Comparison of ENCODE assay signal across 10 cellular contexts in the genomic region with DNA sequence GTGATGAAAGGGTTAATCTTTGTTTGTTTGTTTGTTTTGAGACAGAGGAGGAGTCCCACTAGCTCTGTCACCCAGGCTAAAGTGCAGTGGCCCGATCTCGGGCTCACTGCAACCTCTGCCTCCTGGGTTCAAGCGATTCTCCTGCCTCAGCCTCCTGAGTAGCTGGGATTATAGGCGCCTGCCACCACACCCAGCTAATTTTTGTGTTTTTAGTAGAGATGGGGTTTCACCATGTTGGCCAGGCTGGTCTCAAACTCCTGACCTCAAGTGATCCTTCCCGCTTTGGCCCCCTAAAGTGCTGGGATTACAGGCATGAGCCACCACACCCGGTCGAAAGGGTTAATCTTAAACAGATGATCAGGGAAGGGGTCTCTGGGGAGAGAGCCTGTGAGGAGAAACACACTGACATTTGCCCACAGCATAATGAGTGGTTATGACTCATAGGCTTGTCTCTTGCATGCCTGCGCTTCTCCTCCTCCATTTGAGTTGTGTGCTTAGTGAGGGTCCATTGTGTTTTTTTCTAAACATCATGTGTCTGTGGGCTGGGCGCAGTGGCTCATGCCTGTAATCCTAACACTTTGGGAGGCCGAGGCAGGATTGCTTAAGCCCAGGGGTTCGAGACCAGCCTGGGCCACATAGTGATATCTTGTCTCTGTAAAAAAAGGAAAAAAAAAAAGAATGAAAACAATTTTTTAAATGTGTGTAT. TPM values are rescaled to one million over a fixed set of nuclear protein-coding genes. Genes with fewer than 3 reads are reported as not detected.
DNase-seq lines count a peak whose midpoint lies in the region; ATAC-seq, FAIRE-seq and TF ChIP-seq lines count a peak whose summit lies in the region.
"Not testable (repeated sequence)": the region's sequence is repeated elsewhere in the genome, so short reads cannot be mapped to it uniquely, and the experiment has no call there.
"Had no signal": no experiment of that assay in that cellular context is flagged by ENCODE, and none has a peak within 500 bp of the region (broad histone marks: within the 10 kb centered on the region; RNA-seq: fewer than 3 reads in every experiment).

No MANE protein-coding gene starts in this region.

- H3K4me3 ChIP-seq in endothelial cell of umbilical vein (replicated peaks in 1 of 3; ENCODE audit: insufficient read depth in 1 of 3, low read depth in 1 of 3, low read length in 3 of 3), result not testable (repeated sequence)

- not testable (repeated sequence) for H3K4ac ChIP-seq in H9 (ENCODE audit: low read depth, low read length)

- H4K91ac ChIP-seq in H9 (ENCODE audit: insufficient read length, low read depth, low read length), result not testable (repeated sequence)

- not testable (repeated sequence) for H2AK5ac ChIP-seq in H9 (ENCODE audit: insufficient read length, low read length)

- not testable (repeated sequence) for H3K9ac ChIP-seq in H9 (ENCODE audit: extremely low read depth, insufficient read length, low read length); endothelial cell of umbilical vein (replicated peaks; ENCODE audit: extremely low read depth, insufficient read depth, low read length)

- not testable (repeated sequence) for H3K9me3 ChIP-seq in H9 (ENCODE audit: control insufficient read depth, low read depth, low read length); endothelial cell of umbilical vein (replicated peaks; ENCODE audit: control insufficient read depth, insufficient read depth, low read length)

- not testable (repeated sequence) for H4K20me1 ChIP-seq in H9 (ENCODE audit: control insufficient read depth, insufficient read depth, insufficient read length); endothelial cell of umbilical vein (replicated peaks; ENCODE audit: control insufficient read depth, extremely low read depth, insufficient read depth, low read length)

- H3K4me1 Mint-ChIP-seq in H9, result peaks cover 19 to 22% of the 10 kb centered on the region in 2 experiments
- peaks cover 15% of the 10 kb centered on the region for H3K4me1 Mint-ChIP-seq in activated naive CD4-positive, alpha-beta T cell treated with anti-CD3 and anti-CD28 coated beads, Interleukin-2, amount 10 ng/mL, durations not matched to agents 7 days and 5 days
- H3K4me1 Mint-ChIP-seq in stimulated activated effector memory CD8-positive, alpha-beta T cell treated with anti-CD3 and anti-CD28 coated beads, Interleukin-12 subunit alpha, Interleukin-12 subunit beta, amount 100 ng/mL, for 72 hours, result peaks cover 20% of the 10 kb centered on the region

- H4K8ac ChIP-seq in H9 (replicated peaks; ENCODE audit: insufficient read length, low read depth, low read length), result not testable (repeated sequence)

- H3K56ac ChIP-seq in H9 (ENCODE audit: insufficient read length, low read depth, low read length), result not testable (repeated sequence)

- H3K36me3 Mint-ChIP-seq in H9 (ENCODE audit: insufficient read depth in 1 of 3, low read depth in 3 of 3); activated naive CD4-positive, alpha-beta T cell treated with anti-CD3 and anti-CD28 coated beads, Interleukin-2, amount 10 ng/mL, durations not matched to agents 7 days and 5 days; stimulated activated effector memory CD8-positive, alpha-beta T cell treated with anti-CD3 and anti-CD28 coated beads, Interleukin-12 subunit alpha, Interleukin-12 subunit beta, amount 100 ng/mL, for 72 hours: not testable (repeated sequence)

- not testable (repeated sequence) for H3K4me1 ChIP-seq in H9 (ENCODE audit: insufficient read depth, low read length); endothelial cell of umbilical vein (ENCODE audit: control insufficient read depth, extremely low read depth, insufficient read depth, low read length)

- not testable (repeated sequence) for H3K79me1 ChIP-seq in H9 (ENCODE audit: insufficient read depth, low read depth, low read length, poor library complexity, severe bottlenecking)

- peak overlapping the region in 1 of 3 experiments; percentile 65; a peak in 1 of 7 replicates for H3K27ac Mint-ChIP-seq in H9
- not testable (repeated sequence) for H3K27ac Mint-ChIP-seq in activated naive CD4-positive, alpha-beta T cell treated with anti-CD3 and anti-CD28 coated beads, Interleukin-2, amount 10 ng/mL, durations not matched to agents 7 days and 5 days; stimulated activated effector memory CD8-positive, alpha-beta T cell treated with anti-CD3 and anti-CD28 coated beads, Interleukin-12 subunit alpha, Interleukin-12 subunit beta, amount 100 ng/mL, for 72 hours

- H3K23me2 ChIP-seq in H9 (ENCODE audit: insufficient read length, low read depth, low read length, poor library complexity, severe bottlenecking), result not testable (repeated sequence)

- H2BK12ac ChIP-seq in H9 (ENCODE audit: insufficient read length, low read depth, low read length), result not testable (repeated sequence)

- not testable (repeated sequence) for H3K14ac ChIP-seq in H9 (ENCODE audit: insufficient read depth, low read length)

- intact Hi-C loops in endothelial cell of umbilical vein (cut with micrococcal nuclease), result loop anchor here (2.0 kb wide), 1 partner anchor 79 kb away; no protein-coding TSS in a partner anchor

- not testable (repeated sequence) for H2BK120ac ChIP-seq in H9 (ENCODE audit: low read depth, low read length, poor library complexity, severe bottlenecking)

- not testable (repeated sequence) for TF ChIP-seq CTCF in H9 (conservative IDR thresholded peaks at IDR 0.05); endothelial cell of umbilical vein (IDR thresholded peaks at IDR 0.05; ENCODE audit: extremely low read depth in 1 of 2, insufficient read depth in 1 of 2, low read depth in 1 of 2, low read length in 2 of 2)

- H3K27me3 ChIP-seq in H9 (ENCODE audit: insufficient read depth, low read length); endothelial cell of umbilical vein (ENCODE audit: control insufficient read depth in 2 of 2, insufficient read depth in 2 of 2, low read length in 2 of 2): not testable (repeated sequence)

- H3K9me3 Mint-ChIP-seq in H9; activated naive CD4-positive, alpha-beta T cell treated with anti-CD3 and anti-CD28 coated beads, Interleukin-2, amount 10 ng/mL, durations not matched to agents 7 days and 5 days; stimulated activated effector memory CD8-positive, alpha-beta T cell treated with anti-CD3 and anti-CD28 coated beads, Interleukin-12 subunit alpha, Interleukin-12 subunit beta, amount 100 ng/mL, for 72 hours: not testable (repeated sequence)

- not testable (repeated sequence) for H3K9me1 ChIP-seq in endothelial cell of umbilical vein (replicated peaks; ENCODE audit: control insufficient read depth, extremely low read depth, insufficient read depth, low read length)

- CTCF ChIA-PET in activated naive CD4-positive, alpha-beta T cell treated with anti-CD3 and anti-CD28 coated beads, Interleukin-2, amount 10 ng/mL, durations not matched to agents 7 days and 5 days (lab: Charles Lee), result interaction anchor here (0.9 to 1.0 kb wide), 2 partner anchors 21 to 46 kb away, joined by 3 read pairs; no protein-coding TSS in a partner anchor
- CTCF ChIA-PET in endothelial cell of umbilical vein (lab: Charles Lee), result not testable (repeated sequence)

- not testable (repeated sequence) for H3T11ph ChIP-seq in H9 (ENCODE audit: low read length)

- not testable (repeated sequence) for ATAC-seq in stimulated activated effector memory CD8-positive, alpha-beta T cell treated with anti-CD3 and anti-CD28 coated beads, Interleukin-12 subunit alpha, Interleukin-12 subunit beta, amount 100 ng/mL, for 72 hours

- H3K27me3 Mint-ChIP-seq in H9 (ENCODE audit: low read depth); activated naive CD4-positive, alpha-beta T cell treated with anti-CD3 and anti-CD28 coated beads, Interleukin-2, amount 10 ng/mL, durations not matched to agents 7 days and 5 days: not testable (repeated sequence)

- not testable (repeated sequence) for H4K5ac ChIP-seq in H9 (ENCODE audit: insufficient read length, low read depth, low read length)

- not testable (repeated sequence) for H3K79me2 ChIP-seq in H9 (ENCODE audit: insufficient read depth, low read length)
- peaks cover 15% of the 10 kb centered on the region for H3K79me2 ChIP-seq in endothelial cell of umbilical vein (ENCODE audit: control insufficient read depth, insufficient read depth, low read length)

- not testable (repeated sequence) for H3K4me2 ChIP-seq in H9 (ENCODE audit: insufficient read depth, insufficient read length, low read length); endothelial cell of umbilical vein (ENCODE audit: insufficient read depth, low read length)

- not testable (repeated sequence) for H3K4me3 Mint-ChIP-seq in H9
- H3K4me3 Mint-ChIP-seq in activated naive CD4-positive, alpha-beta T cell treated with anti-CD3 and anti-CD28 coated beads, Interleukin-2, amount 10 ng/mL, durations not matched to agents 7 days and 5 days, result peak overlapping the region; percentile 11
- peak overlapping the region; percentile 30 for H3K4me3 Mint-ChIP-seq in stimulated activated effector memory CD8-positive, alpha-beta T cell treated with anti-CD3 and anti-CD28 coated beads, Interleukin-12 subunit alpha, Interleukin-12 subunit beta, amount 100 ng/mL, for 72 hours

- not testable (repeated sequence) for H3K36me3 ChIP-seq in endothelial cell of umbilical vein (ENCODE audit: control insufficient read depth in 2 of 2, extremely low read depth in 1 of 2, insufficient read depth in 2 of 2, low read length in 2 of 2)

- peak; percentile 52 for DNase-seq in AG08396 (ENCODE audit: low spot score)
- DNase-seq in H9, result peak; percentile 53
- DNase-seq in NCI-H1436 treated with DMSO at 0.1 percent for 48 hours (lab: John Stamatoyannopoulos, UW), result peak; percentile 39
- peak; percentile 7 to 19 for DNase-seq in SHP77 (lab: John Stamatoyannopoulos, UW)
- DNase-seq in activated naive CD4-positive, alpha-beta T cell treated with anti-CD3 and anti-CD28 coated beads, Interleukin-2, amount 10 ng/mL, durations not matched to agents 7 days and 5 days; stimulated activated effector memory CD8-positive, alpha-beta T cell treated with anti-CD3 and anti-CD28 coated beads, Interleukin-12 subunit alpha, Interleukin-12 subunit beta, amount 100 ng/mL, for 72 hours (ENCODE audit: low spot score in 2 of 2): not testable (repeated sequence)
- peak; percentile 15 for DNase-seq in endothelial cell of umbilical vein (ENCODE audit: low read depth, low spot score)
- peak; percentile 52 to 76 for DNase-seq in lung microvascular endothelial cell (ENCODE audit: low read depth in 2 of 2)

- not testable (repeated sequence) for H3K23ac ChIP-seq in H9 (ENCODE audit: insufficient read length, low read depth, low read length)

- not testable (repeated sequence) for TF ChIP-seq POLR2A in endothelial cell of umbilical vein (IDR thresholded peaks at IDR 0.05; ENCODE audit: low read depth, low read length)

- H3K27ac ChIP-seq in H9 (ENCODE audit: insufficient read length, low read depth, low read length); endothelial cell of umbilical vein (ENCODE audit: insufficient read depth, low read depth, low read length): not testable (repeated sequence)

- POLR2A ChIA-PET in endothelial cell of umbilical vein (lab: Charles Lee), result not testable (repeated sequence)

- H2AFZ ChIP-seq in H9 (ENCODE audit: low read length), result not testable (repeated sequence)
- peak overlapping the region; percentile 42 for H2AFZ ChIP-seq in endothelial cell of umbilical vein (ENCODE audit: low read depth, low read length)

- not testable (repeated sequence) for H3K18ac ChIP-seq in H9 (ENCODE audit: insufficient read length, low read depth, low read length)

- not testable (repeated sequence) for H2BK20ac ChIP-seq in H9 (ENCODE audit: low read depth, low read length, poor library complexity, severe bottlenecking)

- not testable (repeated sequence) for H2BK15ac ChIP-seq in H9 (ENCODE audit: low read depth, low read length)

- WGBS in H9 (ENCODE audit: extremely low coverage, insufficient read length, low lambda C conversion rate), result no CpG with 5 or more reads among the region's 11 CpGs

- H2BK5ac ChIP-seq in H9 (ENCODE audit: insufficient read length, low read length), result not testable (repeated sequence)

- peak; percentile 40 for FAIRE-seq in endothelial cell of umbilical vein (lab: Jason Lieb, UNC)

- dilution Hi-C loops in endothelial cell of umbilical vein (cut with MboI; ENCODE audit: extremely low pct_ligation_motif_present, low sequenced_read_pairs), result not testable (repeated sequence)

- not testable (repeated sequence) for BruUV-seq in endothelial cell of umbilical vein (replicated peaks; lab: Mats Ljungman, UMichigan)

RNA-seq across cellular contexts. Expression of a gene that starts 1.8 kb away (rescaled TPM):
- 6.5 and 7.0 TPM in 2 replicates for total RNA-seq in H9 (2021)
- total RNA-seq in endothelial cell of umbilical vein, result 16.2 and 16.9 TPM in 2 replicates
- 16.5 and 26.0 TPM in 2 replicates for polyA plus RNA-seq in endothelial cell of umbilical vein
- 31.4 and 33.6 TPM in 2 replicates for polyA plus RNA-seq in endothelial cell of umbilical vein (2011; cell fraction: cytosol; rRNA removed)
- 11.1 and 12.2 TPM in 2 replicates for polyA plus RNA-seq in endothelial cell of umbilical vein (2011; cell fraction: nucleus; rRNA removed)
- 21.4 and 21.8 TPM in 2 replicates for polyA plus RNA-seq in endothelial cell of umbilical vein (2012)
- 12.5 and 14.9 TPM in 2 replicates for polyA minus RNA-seq in endothelial cell of umbilical vein
- polyA minus RNA-seq in endothelial cell of umbilical vein (2011; cell fraction: cytosol; rRNA and poly(A)+ RNA removed), result 4.8 TPM
- polyA minus RNA-seq in endothelial cell of umbilical vein (2011; cell fraction: nucleus; rRNA and poly(A)+ RNA removed), result 8.4 and 9.4 TPM in 2 replicates
- 21.8 and 31.2 TPM in 2 replicates for total RNA-seq in lung microvascular endothelial cell

RNA-seq across cellular contexts. Expression of a gene that starts 13.4 kb away (rescaled TPM):
- total RNA-seq in H9 (2021) (16.4 and 16.5 TPM in 2 replicates), endothelial cell of umbilical vein (0.95 TPM in 1 of 2 replicates, not detected in the other), lung microvascular endothelial cell (0.60 and 0.65 TPM in 2 replicates)
- 0.72 and 1.0 TPM in 2 replicates for polyA plus RNA-seq in endothelial cell of umbilical vein
- 1.1 and 1.3 TPM in 2 replicates for polyA plus RNA-seq in endothelial cell of umbilical vein (2011; cell fraction: cytosol; rRNA removed)
- polyA plus RNA-seq in endothelial cell of umbilical vein (2011; cell fraction: nucleus; rRNA removed), result 0.78 and 1.8 TPM in 2 replicates
- polyA plus RNA-seq in endothelial cell of umbilical vein (2012), result 0.82 and 1.1 TPM in 2 replicates
- 0.72 and 1.4 TPM in 2 replicates for polyA minus RNA-seq in endothelial cell of umbilical vein
- not detected for polyA minus RNA-seq in endothelial cell of umbilical vein (2011; cell fraction: cytosol; rRNA and poly(A)+ RNA removed)
- 0.34 and 0.58 TPM in 2 replicates for polyA minus RNA-seq in endothelial cell of umbilical vein (2011; cell fraction: nucleus; rRNA and poly(A)+ RNA removed)

RNA-seq across cellular contexts. Expression of a gene that starts 18.7 kb away (rescaled TPM):
- total RNA-seq in H9 (2021), result not detected in 2 replicates
- total RNA-seq in endothelial cell of umbilical vein, result not detected in 2 replicates
- not detected in 2 replicates for polyA plus RNA-seq in endothelial cell of umbilical vein
- not detected in 2 replicates for polyA plus RNA-seq in endothelial cell of umbilical vein (2011; cell fraction: cytosol; rRNA removed)
- polyA plus RNA-seq in endothelial cell of umbilical vein (2011; cell fraction: nucleus; rRNA removed), result not detected in 2 replicates
- polyA plus RNA-seq in endothelial cell of umbilical vein (2012), result not detected in 2 replicates
- polyA minus RNA-seq in endothelial cell of umbilical vein, result not detected in 2 replicates
- not detected for polyA minus RNA-seq in endothelial cell of umbilical vein (2011; cell fraction: cytosol; rRNA and poly(A)+ RNA removed)
- not detected in 2 replicates for polyA minus RNA-seq in endothelial cell of umbilical vein (2011; cell fraction: nucleus; rRNA and poly(A)+ RNA removed)
- not detected in 2 replicates for total RNA-seq in lung microvascular endothelial cell
- total RNA-seq: occipital lobe had no signal
- polyA plus RNA-seq: CD14-positive monocyte had no signal
